13 cellular contexts compared by ENCODE assay signal in the genomic region with DNA sequence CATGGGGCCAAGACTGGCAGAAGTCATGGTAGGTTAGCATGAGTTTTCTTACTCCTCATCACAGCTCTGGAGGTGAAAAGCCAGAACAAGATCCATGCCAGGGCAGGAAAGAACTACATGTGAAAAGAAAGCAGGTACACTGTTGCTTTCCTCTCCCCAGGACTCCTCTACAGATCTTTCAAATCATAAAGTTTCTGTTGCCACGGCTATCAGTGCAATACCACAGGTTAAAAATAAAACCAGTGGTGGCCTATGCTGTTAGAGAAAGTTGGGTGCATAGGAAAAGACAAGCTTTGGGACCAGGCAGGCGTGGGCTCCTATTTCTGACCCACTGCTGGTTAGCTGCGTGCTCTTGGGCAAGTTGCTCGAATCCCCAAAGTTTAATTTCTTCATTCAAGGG.
DNase-seq lines count a peak whose midpoint lies in the region; ATAC-seq and TF ChIP-seq lines count a peak whose summit lies in the region.
"Had no signal": no experiment of that assay in that cellular context is flagged by ENCODE, and none has a peak within 500 bp of the region (broad histone marks: within the 10 kb centered on the region; RNA-seq: fewer than 3 reads in every experiment).

No MANE protein-coding gene starts in this region.

- no peak for TF ChIP-seq CTCF in tibial artery (IDR thresholded peaks at IDR 0.05)

- DNase-seq in SKM-1 treated with dmso at 0.1 percent for 144 hours (lab: John Stamatoyannopoulos, UW; ENCODE audit: unreplicated experiment), result no peak
- DNase-seq in COLO668 (lab: John Stamatoyannopoulos, UW; ENCODE audit: unreplicated experiment), result no peak
- DNase-seq in tibial artery, result no peak
- no peak for DNase-seq in SHP77 treated with DMSO at 0.1 percent for 48 hours (lab: John Stamatoyannopoulos, UW)
- DNase-seq: central memory CD4-positive, alpha-beta T cell; left colon; NCI-H345 had no signal

- ATAC-seq in GM19395 (IDR thresholded peaks at IDR 0.05; ENCODE audit: unreplicated experiment), result peak; percentile 87
- peak; percentile 86 for ATAC-seq in HG02798 (IDR thresholded peaks at IDR 0.05; ENCODE audit: poor library complexity, unreplicated experiment)
- peak; percentile 85 for ATAC-seq in HG03521 (IDR thresholded peaks at IDR 0.05; ENCODE audit: unreplicated experiment)
- ATAC-seq: left colon, WTC11 had no signal

- H3K4me1 ChIP-seq in tibial artery, result peaks cover 0 to 20% (median 4%) of the 10 kb centered on the region in 4 donors

- no peaks in the 10 kb centered on the region for H3K27me3 ChIP-seq in tibial artery

- H3K4me3 ChIP-seq in GM08714 (ENCODE audit: low read length) (peak overlapping the region; percentile 59; the same call in 1 of the 2 replicates), tibial artery (no peak overlapping the region)

- H3K27ac ChIP-seq in tibial artery, result no peak overlapping the region
- H3K27ac ChIP-seq: RWPE1 had no signal

- no peaks in the 10 kb centered on the region for H3K9me3 ChIP-seq in tibial artery

- H3K36me3 ChIP-seq in tibial artery, result no peaks in the 10 kb centered on the region

- intact Hi-C loops in tibial artery (cut with DNase I; ENCODE audit: low total_unique reads), result no loop called here
